ENCODE assay signal across 8 cellular contexts in genomic region chr4:88786011-88786410, GRCh38.
"Had no signal": no experiment of that assay in that cellular context is flagged by ENCODE, and none has a peak within 500 bp of the region (broad histone marks: within the 10 kb centered on the region; RNA-seq: fewer than 3 reads in every experiment).

No MANE protein-coding gene starts in this region.

- H3K27ac ChIP-seq: GM23248, HL-60 had no signal

- H3K4me1 ChIP-seq: HAP-1 had no signal

- FAIRE-seq: HepG2 had no signal

- H3K36me3 ChIP-seq: HAP-1 had no signal

- H2AFZ ChIP-seq: GM23248 had no signal

- H3K9ac ChIP-seq: GM23248 had no signal

- H3K9me3 ChIP-seq: HAP-1 had no signal

- ATAC-seq: HCT116, HepG2 had no signal

- DNase-seq: GM23248, GOT3, H7, HFFc6 had no signal

- H3K4me3 ChIP-seq: GM23248, HAP-1 had no signal
